In genomic region chr17:28745052-28745776, GRCh38 we compare ENCODE assay signal across 8 cellular contexts. TPM values are rescaled to one million over a fixed set of nuclear protein-coding genes. Genes with fewer than 3 reads are reported as not detected.
DNase-seq lines count a peak whose midpoint lies in the region; ATAC-seq and TF ChIP-seq lines count a peak whose summit lies in the region.

No MANE protein-coding gene starts in this region.

- peaks cover 15% of the 10 kb centered on the region for H3K36me3 Mint-ChIP-seq in activated CD4-positive, alpha-beta T cell treated with anti-CD3 and anti-CD28 coated beads, Interleukin-2, amount 10 ng/mL, durations not matched to agents 7 days and 5 days (ENCODE audit: low read depth)
- H3K36me3 Mint-ChIP-seq in progenitor cell of endocrine pancreas (ENCODE audit: insufficient read depth): peaks cover 9% of the 10 kb centered on the region

- TF ChIP-seq CTCF in progenitor cell of endocrine pancreas (IDR thresholded peaks at IDR 0.05; ENCODE audit: unreplicated experiment): no peak

- peak overlapping the region; percentile 78 for H3K4me3 ChIP-seq in right cardiac atrium (ENCODE audit: low read length)

- intact Hi-C loops in right cardiac atrium (cut with DNase I): no loop called here

- POLR2A ChIA-PET in activated CD4-positive, alpha-beta T cell treated with anti-CD3 and anti-CD28 coated beads, Interleukin-2, amount 10 ng/mL, durations not matched to agents 7 days and 5 days (lab: Charles Lee): interaction anchor here (0.5 to 1.9 kb wide), 3 partner anchors 16 to 154 kb away, joined by 3 to 6 read pairs (median 3); partner anchors contain the start of gene TLCD1

- CTCF ChIA-PET in activated CD4-positive, alpha-beta T cell treated with anti-CD3 and anti-CD28 coated beads, Interleukin-2, amount 10 ng/mL, durations not matched to agents 7 days and 5 days (lab: Charles Lee): interaction anchor here (1.2 to 20.1 kb wide), 5 partner anchors 15 to 153 kb away, joined by 3 to 420 read pairs (median 5); partner anchors contain the start of genes FLOT2, NEK8, RPL23A and TLCD1

- no peaks in the 10 kb centered on the region for H3K9me3 Mint-ChIP-seq in activated CD4-positive, alpha-beta T cell treated with anti-CD3 and anti-CD28 coated beads, Interleukin-2, amount 10 ng/mL, durations not matched to agents 7 days and 5 days
- no peaks in the 10 kb centered on the region for H3K9me3 Mint-ChIP-seq in progenitor cell of endocrine pancreas (ENCODE audit: low read depth)

- H3K27ac Mint-ChIP-seq in activated CD4-positive, alpha-beta T cell treated with anti-CD3 and anti-CD28 coated beads, Interleukin-2, amount 10 ng/mL, durations not matched to agents 7 days and 5 days: peak overlapping the region; percentile 94
- H3K27ac Mint-ChIP-seq in progenitor cell of endocrine pancreas: peak overlapping the region; percentile 99

- no peaks in the 10 kb centered on the region for H3K27me3 ChIP-seq in right cardiac atrium (ENCODE audit: control insufficient read depth, insufficient read depth)

- H3K4me1 Mint-ChIP-seq in activated CD4-positive, alpha-beta T cell treated with anti-CD3 and anti-CD28 coated beads, Interleukin-2, amount 10 ng/mL, durations not matched to agents 7 days and 5 days: peaks cover 48% of the 10 kb centered on the region
- H3K4me1 Mint-ChIP-seq in progenitor cell of endocrine pancreas (ENCODE audit: low read depth): peaks cover 27% of the 10 kb centered on the region

- H3K4me1 ChIP-seq in right cardiac atrium (ENCODE audit: control insufficient read depth, insufficient read depth, low read length): peaks cover 3% of the 10 kb centered on the region

- ATAC-seq in right cardiac atrium: peak; percentile 8 to 25
- ATAC-seq in GM18909 (IDR thresholded peaks at IDR 0.05; ENCODE audit: poor library complexity, unreplicated experiment): no peak

- peak overlapping the region; percentile 89 for H3K4me3 Mint-ChIP-seq in activated CD4-positive, alpha-beta T cell treated with anti-CD3 and anti-CD28 coated beads, Interleukin-2, amount 10 ng/mL, durations not matched to agents 7 days and 5 days
- H3K4me3 Mint-ChIP-seq in progenitor cell of endocrine pancreas (ENCODE audit: low read depth): peak overlapping the region; percentile 91

- 5% methylated on average over 28 of the region's 28 CpGs for WGBS in right cardiac atrium

- peak; percentile 45 for DNase-seq in activated CD4-positive, alpha-beta T cell treated with anti-CD3 and anti-CD28 coated beads, Interleukin-2, amount 10 ng/mL, durations not matched to agents 7 days and 5 days
- DNase-seq in activated CD4-positive, alpha-beta T cell treated with anti-CD3 and anti-CD28 coated beads for 1 hour: no peak
- DNase-seq in NCI-H345 (lab: John Stamatoyannopoulos, UW) (peak; percentile 66), right cardiac atrium (peak; percentile 60 to 79 (median 75)), progenitor cell of endocrine pancreas (ENCODE audit: low spot score, unreplicated experiment) (peak; percentile 54), DMS79 treated with DMSO at 0.1 percent for 48 hours (lab: John Stamatoyannopoulos, UW) (no peak)

- H3K27ac ChIP-seq in angular gyrus (ENCODE audit: low read depth, low read length) (peak overlapping the region; percentile 97), right cardiac atrium (ENCODE audit: low read length) (peak overlapping the region; percentile 43)

- H3K27me3 Mint-ChIP-seq in activated CD4-positive, alpha-beta T cell treated with anti-CD3 and anti-CD28 coated beads, Interleukin-2, amount 10 ng/mL, durations not matched to agents 7 days and 5 days: no peaks in the 10 kb centered on the region
- no peaks in the 10 kb centered on the region for H3K27me3 Mint-ChIP-seq in progenitor cell of endocrine pancreas

- no peaks in the 10 kb centered on the region for H3K9me3 ChIP-seq in right cardiac atrium (ENCODE audit: control insufficient read depth, low read length)

RNA-seq across cellular contexts. Expression of gene TRAF4, which starts 1.4 kb away (rescaled TPM):
- 10 to 100 TPM; 44.9 to 45.1 TPM for total RNA-seq in activated CD4-positive, alpha-beta T cell treated with anti-CD3 and anti-CD28 coated beads, Interleukin-2, amount 10 ng/mL, durations not matched to agents 7 days and 5 days
- total RNA-seq in right cardiac atrium: 1 to 10 TPM; 2.9 to 8.9 (median 4.8) TPM
- polyA plus RNA-seq in right cardiac atrium: 4.5 TPM
- total RNA-seq in progenitor cell of endocrine pancreas: 254 and 260 TPM in 2 replicates

RNA-seq across cellular contexts. Expression of gene NEK8, which starts 16.6 kb away (rescaled TPM):
- 1 to 10 TPM; 7.3 TPM for total RNA-seq in activated CD4-positive, alpha-beta T cell treated with anti-CD3 and anti-CD28 coated beads, Interleukin-2, amount 10 ng/mL, durations not matched to agents 7 days and 5 days
- total RNA-seq in right cardiac atrium: 1 to 10 TPM; 1.0 to 1.6 (median 1.2) TPM
- 0.81 TPM for polyA plus RNA-seq in right cardiac atrium
- 15.4 and 16.8 TPM in 2 replicates for total RNA-seq in progenitor cell of endocrine pancreas

RNA-seq across cellular contexts. Expression of gene TLCD1, which starts 19.2 kb away (rescaled TPM):
- total RNA-seq in activated CD4-positive, alpha-beta T cell treated with anti-CD3 and anti-CD28 coated beads, Interleukin-2, amount 10 ng/mL, durations not matched to agents 7 days and 5 days: 1 to 10 TPM; 2.1 to 2.3 TPM
- total RNA-seq in right cardiac atrium: 1 to 10 TPM; 1.7 to 3.8 (median 2.5) TPM
- 1.5 TPM for polyA plus RNA-seq in right cardiac atrium
- 14.0 and 15.5 TPM in 2 replicates for total RNA-seq in progenitor cell of endocrine pancreas

RNA-seq across cellular contexts. Expression of gene RPL23A, which starts 25.4 kb away (rescaled TPM):
- total RNA-seq in activated CD4-positive, alpha-beta T cell treated with anti-CD3 and anti-CD28 coated beads, Interleukin-2, amount 10 ng/mL, durations not matched to agents 7 days and 5 days: 1,000 to 10,000 TPM; 1,884 to 2,250 TPM
- 1,000 to 10,000 TPM in 1 of 4 donors, 100 to 1,000 TPM in 3; 939 to 1,151 (median 992) TPM for total RNA-seq in right cardiac atrium
- polyA plus RNA-seq in right cardiac atrium: 817 TPM
- total RNA-seq in progenitor cell of endocrine pancreas: 1,486 and 1,562 TPM in 2 replicates

RNA-seq across cellular contexts. Expression of gene RAB34, which starts 27.5 kb away (rescaled TPM):
- total RNA-seq in activated CD4-positive, alpha-beta T cell treated with anti-CD3 and anti-CD28 coated beads, Interleukin-2, amount 10 ng/mL, durations not matched to agents 7 days and 5 days: 10 to 100 TPM; 11.0 to 11.8 TPM
- total RNA-seq in right cardiac atrium (10 to 100 TPM; 56.9 to 62.2 (median 59.8) TPM), progenitor cell of endocrine pancreas (147 and 150 TPM in 2 replicates)
- 57.6 TPM for polyA plus RNA-seq in right cardiac atrium

Comparison
In these comparisons a context has a peak if more than half of its experiments do, and no peak if none do; other contexts are left out.
1. DNase-seq: peak in activated CD4-positive, alpha-beta T cell treated with anti-CD3 and anti-CD28 coated beads, Interleukin-2, amount 10 ng/mL, durations not matched to agents 7 days and 5 days (single experiment), NCI-H345 (single experiment), right cardiac atrium (3 of 3) and progenitor cell of endocrine pancreas (single experiment); none in activated CD4-positive, alpha-beta T cell treated with anti-CD3 and anti-CD28 coated beads for 1 hour (single experiment) and DMS79 treated with DMSO at 0.1 percent for 48 hours (single experiment).
2. RNA of gene TRAF4, which starts 1.4 kb away (total RNA-seq): 254 to 260 TPM in progenitor cell of endocrine pancreas and 44.9 to 45.1 TPM in activated CD4-positive, alpha-beta T cell treated with anti-CD3 and anti-CD28 coated beads, Interleukin-2, amount 10 ng/mL, durations not matched to agents 7 days and 5 days; 2.9 to 8.9 TPM in right cardiac atrium; every median in the first group is over 4 times any median in the second.